ENCODE assay signal across 31 cellular contexts in the genomic region with DNA sequence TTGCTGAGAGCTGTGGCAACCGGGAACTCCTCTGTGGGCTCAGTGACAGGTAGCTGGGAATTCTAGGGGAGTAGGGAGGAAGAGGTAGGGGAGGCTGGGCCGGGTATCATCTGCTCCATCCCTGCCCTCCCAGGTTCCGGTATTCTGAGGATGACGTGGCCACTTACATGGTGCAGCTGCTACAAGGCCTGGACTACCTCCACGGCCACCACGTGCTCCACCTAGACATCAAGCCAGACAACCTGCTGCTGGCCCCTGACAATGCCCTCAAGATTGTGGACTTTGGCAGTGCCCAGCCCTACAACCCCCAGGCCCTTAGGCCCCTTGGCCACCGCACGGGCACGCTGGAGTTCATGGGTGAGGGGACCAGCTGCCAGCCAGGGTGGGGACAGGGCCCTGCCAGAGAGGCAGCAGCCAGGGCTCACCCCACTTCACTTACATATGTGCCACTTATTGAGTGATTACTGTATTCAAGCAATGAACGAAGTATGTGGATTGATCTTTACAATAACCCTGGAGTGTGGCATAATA. TPM values are rescaled to one million over a fixed set of nuclear protein-coding genes. Genes with fewer than 3 reads are reported as not detected.
DNase-seq lines count a peak whose midpoint lies in the region; TF ChIP-seq lines count a peak whose summit lies in the region.
"Had no signal": no experiment of that assay in that cellular context is flagged by ENCODE, and none has a peak within 500 bp of the region (broad histone marks: within the 10 kb centered on the region; RNA-seq: fewer than 3 reads in every experiment).

No MANE protein-coding gene starts in this region.

- no peak overlapping the region for H3K4me3 Mint-ChIP-seq in progenitor cell of endocrine pancreas (ENCODE audit: low read depth)
- H3K4me3 Mint-ChIP-seq: CD4-positive, CD25-positive, alpha-beta regulatory T cell; GM23338 had no signal

- H3K4me3 ChIP-seq in right atrium auricular region: no peak overlapping the region
- no peak overlapping the region for H3K4me3 ChIP-seq in stomach smooth muscle (ENCODE audit: low read length in 2 of 2)
- H3K4me3 ChIP-seq: GM12878, GM23338, PC-9, SK-N-MC had no signal

- H3K27me3 Mint-ChIP-seq in progenitor cell of endocrine pancreas: peaks cover 70% of the 10 kb centered on the region

- TF ChIP-seq CTCF in right atrium auricular region (IDR thresholded peaks at IDR 0.05) (no peak), progenitor cell of endocrine pancreas (IDR thresholded peaks at IDR 0.05; ENCODE audit: unreplicated experiment) (no peak)

- no peak overlapping the region for H3K27ac Mint-ChIP-seq in progenitor cell of endocrine pancreas
- H3K27ac Mint-ChIP-seq: CD4-positive, CD25-positive, alpha-beta regulatory T cell; GM23338 had no signal

- DNase-seq in SHP77 (lab: John Stamatoyannopoulos, UW) (peak; percentile 26 to 49), SHP77 treated with DMSO at 0.1 percent for 48 hours (lab: John Stamatoyannopoulos, UW) (no peak), DMS53 treated with DMSO at 0.1 percent for 48 hours (lab: John Stamatoyannopoulos, UW; ENCODE audit: unreplicated experiment) (peak; percentile 10), right atrium auricular region (ENCODE audit: low spot score) (no peak), progenitor cell of endocrine pancreas (ENCODE audit: low spot score, unreplicated experiment) (no peak), NCI-H2171 (lab: John Stamatoyannopoulos, UW) (no peak), NCI-H2107 treated with DMSO at 0.1 percent for 48 hours (lab: John Stamatoyannopoulos, UW; ENCODE audit: unreplicated experiment) (no peak)
- DNase-seq: 8988T; ACHN; BE2C; CD4-positive, CD25-positive, alpha-beta regulatory T cell; DMS79; EL; GDM1; HCEC 1CT; NCI-H1092; NCI-H1417 treated with DMSO at 0.1 percent for 48 hours; NCI-H187; NCI-H2081 treated with DMSO at 0.1 percent for 48 hours; NCI-H524; NCI-H748 treated with DMSO at 0.1 percent for 48 hours; NK-92 treated with Interleukin-12 subunit alpha and Interleukin-12 subunit beta, amount 100 ng/mL, for 24 hours; PC-9; SIG-M5; SW 1271 had no signal

- H3K27ac ChIP-seq in right atrium auricular region (peak overlapping the region; percentile 37 to 57), stomach smooth muscle (ENCODE audit: low read length) (peak overlapping the region; percentile 24)
- H3K27ac ChIP-seq: HL-60, PC-9, SK-N-MC had no signal

- H3K9me3 ChIP-seq in right atrium auricular region: no peaks in the 10 kb centered on the region
- H3K9me3 ChIP-seq in stomach smooth muscle (ENCODE audit: control insufficient read depth in 2 of 2, low read length in 2 of 2): no peaks in the 10 kb centered on the region
- H3K9me3 ChIP-seq: BE2C had no signal

- H3K36me3 Mint-ChIP-seq in progenitor cell of endocrine pancreas (ENCODE audit: insufficient read depth): no peaks in the 10 kb centered on the region
- H3K36me3 Mint-ChIP-seq: CD4-positive, CD25-positive, alpha-beta regulatory T cell had no signal

- H3K4me1 Mint-ChIP-seq in progenitor cell of endocrine pancreas (ENCODE audit: low read depth): no peaks in the 10 kb centered on the region

- H3K27me3 ChIP-seq in right atrium auricular region: no peaks in the 10 kb centered on the region
- peaks cover 0 to 2% of the 10 kb centered on the region in 2 donors for H3K27me3 ChIP-seq in stomach smooth muscle (ENCODE audit: control insufficient read depth in 1 of 2, insufficient read depth in 2 of 2, low read length in 2 of 2)
- H3K27me3 ChIP-seq: BE2C had no signal

- H3K9me3 Mint-ChIP-seq in progenitor cell of endocrine pancreas (ENCODE audit: low read depth): no peaks in the 10 kb centered on the region
- H3K9me3 Mint-ChIP-seq: GM23338 had no signal

- H3K36me3 ChIP-seq in right atrium auricular region (peaks cover 40% of the 10 kb centered on the region), stomach smooth muscle (ENCODE audit: control insufficient read depth in 2 of 2, insufficient read depth in 2 of 2, low read length in 2 of 2) (peaks cover 26 to 37% of the 10 kb centered on the region in 2 donors)

- H3K4me1 ChIP-seq in right atrium auricular region (peaks cover 0 to 26% of the 10 kb centered on the region in 2 donors), stomach smooth muscle (ENCODE audit: control insufficient read depth, insufficient read depth, low read length) (peaks cover 11% of the 10 kb centered on the region)

- no peak overlapping the region for H3K9ac ChIP-seq in stomach smooth muscle (ENCODE audit: low read length in 2 of 2)

RNA-seq across cellular contexts. Expression of gene GMPPA, which starts 8.0 kb away (rescaled TPM):
- total RNA-seq in right atrium auricular region (10 to 100 TPM; 21.6 to 23.3 TPM), progenitor cell of endocrine pancreas (35.8 and 37.4 TPM in 2 replicates)

RNA-seq across cellular contexts. Expression of gene ASIC4, which starts 23.6 kb away (rescaled TPM):
- total RNA-seq in right atrium auricular region (not detected), progenitor cell of endocrine pancreas (3.4 and 5.1 TPM in 2 replicates)
- total RNA-seq: GM12878, RPMI7951 had no signal

RNA-seq across cellular contexts. Expression of gene CHPF, which starts 52.9 kb away (rescaled TPM):
- 100 to 1,000 TPM; 206 to 228 TPM for total RNA-seq in right atrium auricular region
- 49.1 and 51.1 TPM in 2 replicates for total RNA-seq in progenitor cell of endocrine pancreas

RNA-seq across cellular contexts. Expression of gene TMEM198, which starts 53.2 kb away (rescaled TPM):
- total RNA-seq in right atrium auricular region: 1 to 10 TPM; 1.8 to 4.3 TPM
- 8.2 and 9.7 TPM in 2 replicates for total RNA-seq in progenitor cell of endocrine pancreas

RNA-seq across cellular contexts. Expression of gene SPEG, which starts 56.0 kb away (rescaled TPM):
- total RNA-seq in right atrium auricular region (10 to 100 TPM; 82.2 to 90.8 TPM), progenitor cell of endocrine pancreas (15.1 and 15.5 TPM in 2 replicates)

Comparison
In these comparisons a context has a peak if more than half of its experiments do, and no peak if none do; other contexts are left out.
1. DNase-seq: peak in SHP77 (2 of 2) and DMS53 treated with DMSO at 0.1 percent for 48 hours (single experiment); none in SHP77 treated with DMSO at 0.1 percent for 48 hours (single experiment), right atrium auricular region (single experiment), progenitor cell of endocrine pancreas (single experiment), NCI-H2171 (single experiment) and NCI-H2107 treated with DMSO at 0.1 percent for 48 hours (single experiment).